Comparison of ENCODE assay signal across 23 cellular contexts in genomic region chr12:89299417-89299816, GRCh38.
"Had no signal": no experiment of that assay in that cellular context is flagged by ENCODE, and none has a peak within 500 bp of the region (broad histone marks: within the 10 kb centered on the region; RNA-seq: fewer than 3 reads in every experiment).

No MANE protein-coding gene starts in this region.

- H3K27ac ChIP-seq: coronary artery, dorsolateral prefrontal cortex, esophagus muscularis mucosa, foreskin keratinocyte, gastroesophageal sphincter, heart left ventricle, hepatocyte, left lung, lower lobe of right lung had no signal

- H2AFZ ChIP-seq: hepatocyte had no signal

- H3K36me3 ChIP-seq: esophagus muscularis mucosa, gastroesophageal sphincter, heart left ventricle, left lung, lower lobe of right lung had no signal

- H3K9me3 ChIP-seq: esophagus muscularis mucosa, gastroesophageal sphincter, left lung, lower lobe of right lung had no signal

- FAIRE-seq: colon, endothelial cell of umbilical vein, frontal cortex, keratinocyte had no signal

- H3K4me1 ChIP-seq: esophagus muscularis mucosa, foreskin keratinocyte, gastroesophageal sphincter, heart left ventricle, left lung, lower lobe of right lung had no signal

- H3K79me2 ChIP-seq: hepatocyte had no signal

- H3K4me3 ChIP-seq: coronary artery, dorsolateral prefrontal cortex, esophagus muscularis mucosa, gastroesophageal sphincter, heart left ventricle, hepatocyte, left lung, lower lobe of right lung had no signal

- DNase-seq: dermis blood vessel endothelial cell; dorsolateral prefrontal cortex; effector CD4-positive, alpha-beta T cell; effector memory CD4-positive, alpha-beta T cell; foreskin keratinocyte; heart left ventricle; hypothalamus; immature natural killer cell; left cardiac atrium; left lung; left ventricle myocardium superior; lower lobe of right lung; mesendoderm; midbrain; naive thymus-derived CD4-positive, alpha-beta T cell had no signal

- H3K27me3 ChIP-seq: dorsolateral prefrontal cortex, esophagus muscularis mucosa, foreskin keratinocyte, gastroesophageal sphincter, heart left ventricle, hepatocyte, left lung had no signal

- H3K4me2 ChIP-seq: hepatocyte had no signal

- ATAC-seq: foreskin keratinocyte; gastroesophageal sphincter; heart left ventricle; left cardiac atrium; left lung; left ventricle myocardium superior; lower lobe of right lung; naive thymus-derived CD4-positive, alpha-beta T cell had no signal
